25 cellular contexts compared by ENCODE assay signal in the genomic region with DNA sequence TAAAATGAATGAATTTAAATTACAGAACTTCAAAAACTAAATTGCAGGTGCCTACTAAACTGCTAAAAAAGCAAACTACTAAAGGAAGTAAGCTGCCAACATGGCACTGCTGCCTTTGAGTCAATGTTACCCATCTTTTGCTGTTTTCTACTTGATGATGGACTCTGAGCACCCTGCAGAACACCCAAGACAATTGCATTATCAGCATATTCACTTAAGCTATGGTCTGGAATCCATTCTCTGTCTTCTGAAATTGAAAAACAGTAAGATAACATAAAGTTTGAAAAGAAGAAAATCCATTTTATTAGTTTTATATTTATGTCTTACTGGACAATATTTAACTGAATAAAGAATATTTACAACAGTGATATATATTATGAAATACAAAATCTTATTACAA.
"Had no signal": no experiment of that assay in that cellular context is flagged by ENCODE, and none has a peak within 500 bp of the region (broad histone marks: within the 10 kb centered on the region; RNA-seq: fewer than 3 reads in every experiment).

No MANE protein-coding gene starts in this region.

- H3K36me3 ChIP-seq: left lung, lower lobe of right lung, neutrophil, right atrium auricular region, spleen, suprapubic skin, thoracic aorta, tibial artery, upper lobe of right lung had no signal

- H3K27ac ChIP-seq: left lung, lower lobe of right lung, neutrophil, right atrium auricular region, skin epidermis, spleen, suprapubic skin, thoracic aorta, tibial artery, upper lobe of right lung had no signal

- FAIRE-seq: islet of Langerhans, urothelium cell line had no signal

- ATAC-seq: left colon; left lung; lower lobe of right lung; naive thymus-derived CD8-positive, alpha-beta T cell; sciatic nerve; stimulated activated effector memory CD8-positive, alpha-beta T cell treated with anti-CD3 and anti-CD28 coated beads, Interleukin-12 subunit alpha, Interleukin-12 subunit beta, amount 100 ng/mL, for 72 hours; upper lobe of right lung had no signal

- H3K4me1 ChIP-seq: left lung, lower lobe of right lung, right atrium auricular region, spleen, suprapubic skin, tibial artery, upper lobe of right lung had no signal

- DNase-seq: hypothalamus; immature natural killer cell; kidney; left colon; left lung; lower lobe of right lung; mammary epithelial cell; mesenchymal stem cell; naive thymus-derived CD8-positive, alpha-beta T cell; occipital lobe; spleen; stimulated activated CD4-positive, alpha-beta T cell treated with anti-CD3 and anti-CD28 coated beads, Interleukin-4, amount 100 ng/mL, for 24 hours; stimulated activated naive CD4-positive, alpha-beta T cell; tibial artery; trophoblast cell; upper lobe of right lung had no signal

- H3K4me3 ChIP-seq: left lung, lower lobe of right lung, right atrium auricular region, skin epidermis, spleen, suprapubic skin, thoracic aorta, tibial artery, upper lobe of right lung had no signal

- H3K27me3 ChIP-seq: left lung, neutrophil, right atrium auricular region, spleen, suprapubic skin, tibial artery, upper lobe of right lung had no signal

- H3K9me3 ChIP-seq: lower lobe of right lung, neutrophil, suprapubic skin, thoracic aorta, tibial artery, upper lobe of right lung had no signal
